ENCODE assay signal across 8 cellular contexts in the genomic region with DNA sequence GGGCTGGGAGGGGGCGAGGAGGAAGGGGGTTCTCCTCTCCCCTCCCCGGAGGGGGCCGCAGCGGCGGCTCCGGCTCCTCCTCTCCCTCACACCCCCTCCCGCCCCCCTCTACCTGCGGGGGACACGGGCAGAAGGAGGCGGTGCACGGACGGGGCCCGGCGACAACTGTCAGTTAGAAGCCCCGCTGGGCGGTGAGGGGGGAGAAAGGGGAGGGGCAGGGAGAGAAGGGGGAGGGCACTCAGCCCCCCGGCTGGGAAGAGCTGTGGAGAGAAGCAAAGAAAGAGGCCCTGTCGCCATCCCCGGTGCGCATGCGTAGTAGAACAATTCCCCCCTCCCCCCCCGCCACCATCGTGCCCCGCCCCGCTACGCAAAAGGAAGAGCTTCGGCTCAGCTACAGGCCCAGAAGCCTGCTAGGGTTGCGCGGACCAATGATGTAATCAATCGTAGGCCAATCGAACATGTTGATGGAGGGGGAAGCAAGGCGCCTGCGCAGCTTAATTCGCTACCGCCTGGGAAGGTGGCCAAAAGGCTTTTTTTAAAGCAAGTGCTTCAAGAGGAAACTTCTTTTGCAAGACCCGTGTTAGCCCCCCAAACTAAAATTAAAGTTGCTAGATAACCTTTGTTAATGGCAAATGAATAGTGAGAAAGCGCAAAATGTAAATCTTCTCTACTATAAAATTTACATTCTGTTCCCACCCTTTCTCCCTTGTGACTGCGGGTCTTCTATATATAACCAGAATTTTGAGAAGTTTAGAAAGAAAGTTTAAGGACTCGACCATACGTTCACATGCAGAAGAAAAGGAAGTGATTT. TPM values are rescaled to one million over a fixed set of nuclear protein-coding genes. Genes with fewer than 3 reads are reported as not detected.
DNase-seq lines count a peak whose midpoint lies in the region; TF ChIP-seq lines count a peak whose summit lies in the region.

No MANE protein-coding gene starts in this region.

- H3K4me1 ChIP-seq in Loucy (ENCODE audit: insufficient read depth, low read length, poor library complexity, severe bottlenecking), result peaks cover 58% of the 10 kb centered on the region

- H3K9me3 Mint-ChIP-seq in nephron progenitor cell, result no peaks in the 10 kb centered on the region
- H3K9me3 Mint-ChIP-seq in stimulated activated naive CD8-positive, alpha-beta T cell treated with anti-CD3 and anti-CD28 coated beads, Interleukin-15, Interleukin-2, amounts not matched to agents 100 ng/mL and 50 ng/mL, for 24 hours, result peaks cover 5% of the 10 kb centered on the region

- TF ChIP-seq CTCF in Loucy (conservative IDR thresholded peaks at IDR 0.05; ENCODE audit: low read length), result no peak
- TF ChIP-seq CTCF in nephron progenitor cell (IDR thresholded peaks at IDR 0.05), result no peak

- H3K4me3 Mint-ChIP-seq in nephron progenitor cell, result peak overlapping the region; percentile 83
- H3K4me3 Mint-ChIP-seq in stimulated activated naive CD8-positive, alpha-beta T cell treated with anti-CD3 and anti-CD28 coated beads, Interleukin-15, Interleukin-2, amounts not matched to agents 100 ng/mL and 50 ng/mL, for 24 hours, result peak overlapping the region; percentile 68

- no peaks in the 10 kb centered on the region; the same call in 1 of the 2 replicates for H3K36me3 ChIP-seq in H7 (replicated peaks; ENCODE audit: control insufficient read depth, insufficient read depth, low read length)
- no peaks in the 10 kb centered on the region for H3K36me3 ChIP-seq in Loucy (ENCODE audit: insufficient read depth, low read length)

- H3K27me3 ChIP-seq in H7 (ENCODE audit: control insufficient read depth, insufficient read depth, low read length), result no peaks in the 10 kb centered on the region
- no peaks in the 10 kb centered on the region for H3K27me3 ChIP-seq in Loucy (ENCODE audit: insufficient read depth, low read length, poor library complexity, severe bottlenecking)

- H3K36me3 Mint-ChIP-seq in nephron progenitor cell (ENCODE audit: low read depth), result peaks cover 34% of the 10 kb centered on the region
- H3K36me3 Mint-ChIP-seq in stimulated activated naive CD8-positive, alpha-beta T cell treated with anti-CD3 and anti-CD28 coated beads, Interleukin-15, Interleukin-2, amounts not matched to agents 100 ng/mL and 50 ng/mL, for 24 hours (ENCODE audit: low read depth), result peaks cover 39% of the 10 kb centered on the region

- peak overlapping the region; percentile 81 for H3K27ac Mint-ChIP-seq in nephron progenitor cell
- H3K27ac Mint-ChIP-seq in stimulated activated naive CD8-positive, alpha-beta T cell treated with anti-CD3 and anti-CD28 coated beads, Interleukin-15, Interleukin-2, amounts not matched to agents 100 ng/mL and 50 ng/mL, for 24 hours, result peak overlapping the region; percentile 78

- peak overlapping the region; percentile 79 for H3K9ac ChIP-seq in Loucy (ENCODE audit: low read depth, low read length, poor library complexity, severe bottlenecking)

- peak overlapping the region; percentile 84 for H3K4me3 ChIP-seq in H7 (ENCODE audit: insufficient read depth, low read depth, low read length)
- peak overlapping the region; percentile 88 for H3K4me3 ChIP-seq in Loucy (ENCODE audit: low read length, poor library complexity, severe bottlenecking)

- H2AFZ ChIP-seq in Loucy (ENCODE audit: low read length), result peak overlapping the region; percentile 78

- DNase-seq in ELR (ENCODE audit: low read depth) (peak; percentile 98), H7 (peak; percentile 89), activated gamma-delta T cell (lab: John Stamatoyannopoulos, UW) (peak; percentile 75), fibroblast of the conjunctiva (ENCODE audit: low read depth) (peak; percentile 99), nephron progenitor cell (peak; percentile 90)

- no peaks in the 10 kb centered on the region for H3K27me3 Mint-ChIP-seq in nephron progenitor cell (ENCODE audit: low read depth, poor library complexity)
- H3K27me3 Mint-ChIP-seq in stimulated activated naive CD8-positive, alpha-beta T cell treated with anti-CD3 and anti-CD28 coated beads, Interleukin-15, Interleukin-2, amounts not matched to agents 100 ng/mL and 50 ng/mL, for 24 hours, result no peaks in the 10 kb centered on the region

- H3K4me2 ChIP-seq in Loucy (ENCODE audit: low read depth, low read length, poor library complexity, severe bottlenecking), result peak overlapping the region; percentile 93

- peaks cover 56% of the 10 kb centered on the region for H4K20me1 ChIP-seq in Loucy (ENCODE audit: insufficient read depth, low read length, poor library complexity, severe bottlenecking)

- no peaks in the 10 kb centered on the region for H3K9me2 ChIP-seq in Loucy (replicated peaks; ENCODE audit: low read depth, low read length)

- peaks cover 64% of the 10 kb centered on the region for H3K4me1 Mint-ChIP-seq in nephron progenitor cell
- H3K4me1 Mint-ChIP-seq in stimulated activated naive CD8-positive, alpha-beta T cell treated with anti-CD3 and anti-CD28 coated beads, Interleukin-15, Interleukin-2, amounts not matched to agents 100 ng/mL and 50 ng/mL, for 24 hours (ENCODE audit: low read depth), result peaks cover 71% of the 10 kb centered on the region

- peak; percentile 56 for TF ChIP-seq POLR2A in Raji (IDR thresholded peaks at IDR 0.05; ENCODE audit: insufficient read depth, low read depth, low read length)

- H3F3A ChIP-seq in Loucy (ENCODE audit: low read depth), result peaks cover 7% of the 10 kb centered on the region

- no peaks in the 10 kb centered on the region for H3K9me3 ChIP-seq in Loucy (ENCODE audit: insufficient read depth, low read depth, low read length)

- H3K79me2 ChIP-seq in Loucy (ENCODE audit: insufficient read depth, low read length), result peaks cover 80% of the 10 kb centered on the region

RNA-seq across cellular contexts. Expression of gene RANBP6, which starts 7.0 kb away (rescaled TPM):
- total RNA-seq in H7 (2014; rRNA removed; shearing (Covaris generic)), result 13.4 and 16.6 TPM in 2 replicates

Comparison
In these comparisons a context has a peak if more than half of its experiments do, and no peak if none do; other contexts are left out.
1. Peak in every context shown above with its lines: DNase-seq and H3K4me3 ChIP-seq.